In genomic region chr3:27695636-27696035, GRCh38 we compare ENCODE assay signal across 10 cellular contexts. TPM values are rescaled to one million over a fixed set of nuclear protein-coding genes. Genes with fewer than 3 reads are reported as not detected.
"Had no signal": no experiment of that assay in that cellular context is flagged by ENCODE, and none has a peak within 500 bp of the region (broad histone marks: within the 10 kb centered on the region; RNA-seq: fewer than 3 reads in every experiment).

No MANE protein-coding gene starts in this region.

- H3K4me2 ChIP-seq: GM23338 had no signal

- H3K27ac ChIP-seq: GM23248 had no signal

- H3K4me3 ChIP-seq: GM23248, GM23338, HAP-1 had no signal

- ATAC-seq: GM23338, HCT116 had no signal

- H3K4me1 ChIP-seq: HAP-1 had no signal

- DNase-seq: GM23248, GOT3, H7, H9, HCEC 1CT, HFFc6 had no signal

- H2AFZ ChIP-seq: GM23248, GM23338 had no signal

- H3K36me3 ChIP-seq: HAP-1 had no signal

- H3K9ac ChIP-seq: GM23248 had no signal

- FAIRE-seq: H1 had no signal

RNA-seq across cellular contexts. Expression of gene EOMES, which starts 26.5 kb away (rescaled TPM):
- total RNA-seq: HFFc6 had no signal
- polyA plus RNA-seq: GM23248 had no signal
